33 cellular contexts compared by ENCODE assay signal in the genomic region with DNA sequence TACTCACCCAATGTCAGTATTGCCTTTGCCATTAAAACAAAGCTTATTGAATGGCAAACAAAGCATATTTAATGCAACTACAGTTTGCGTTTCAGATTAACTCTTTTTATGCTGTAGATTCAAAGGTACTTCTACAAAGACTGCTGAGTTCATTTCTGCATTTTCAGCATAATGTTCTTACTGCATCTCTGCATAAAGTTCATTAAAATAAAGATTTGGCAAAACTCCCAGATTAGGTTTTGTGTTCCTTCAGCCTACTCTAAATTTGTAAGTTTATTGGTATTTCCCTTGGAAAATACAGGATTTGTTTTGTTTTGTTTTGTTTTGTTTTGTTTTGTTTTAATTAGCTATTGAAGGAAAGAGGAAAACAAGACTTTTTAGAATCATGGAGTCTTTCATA.
"Had no signal": no experiment of that assay in that cellular context is flagged by ENCODE, and none has a peak within 500 bp of the region (broad histone marks: within the 10 kb centered on the region; RNA-seq: fewer than 3 reads in every experiment).

No MANE protein-coding gene starts in this region.

- H3K27ac Mint-ChIP-seq: activated B cell treated with CpG ODN at 0.5 μM for 24 hours; activated CD8-positive, alpha-beta memory T cell treated with anti-CD3 and anti-CD28 coated beads, Interleukin-2, amount 10 ng/mL, durations not matched to agents 7 days and 5 days; activated CD8-positive, alpha-beta T cell treated with anti-CD3 and anti-CD28 coated beads, Interleukin-2, amount 10 ng/mL, durations not matched to agents 7 days and 5 days; activated naive CD4-positive, alpha-beta T cell treated with anti-CD3 and anti-CD28 coated beads, Interleukin-2, amount 50 U/mL, for 72 hours; activated T-helper 2 cell treated with anti-CD3 and anti-CD28 coated beads, Interferon-gamma antibody, Interleukin-2, Interleukin-4, amounts not matched to agents 10 μg/mL and 5 μg/mL and 100 μg/mL, durations not matched to agents 14 hours and 24 hours and 36 hours; nephron progenitor cell; progenitor cell of endocrine pancreas; stimulated activated memory B cell treated with anti-CD40 and anti-IgM and Interleukin-4, amounts not matched to agents 10 μg/mL and 1 μg/mL and 100 μg/mL, for 72 hours; stimulated activated naive CD8-positive, alpha-beta T cell treated with anti-CD3 and anti-CD28 coated beads, Interleukin-15, amount 100 ng/mL, for 72 hours; T-helper 17 cell; type B pancreatic cell had no signal

- DNase-seq: activated B cell treated with CpG ODN at 0.5 μM for 24 hours; activated CD4-positive, alpha-beta T cell treated with anti-CD3 and anti-CD28 coated beads, Interleukin-2, amount 50 U/mL, for 1 hour; activated CD8-positive, alpha-beta memory T cell treated with anti-CD3 and anti-CD28 coated beads, Interleukin-2, amount 10 ng/mL, durations not matched to agents 7 days and 5 days; activated CD8-positive, alpha-beta T cell treated with anti-CD3 and anti-CD28 coated beads, Interleukin-2, amount 10 ng/mL, durations not matched to agents 7 days and 5 days; activated T-cell treated with anti-CD3 and anti-CD28 coated beads, Interleukin-2, amount 50 U/mL, for 48 hours; anterior cingulate cortex; brain microvascular endothelial cell; central memory CD4-positive, alpha-beta T cell; dermis blood vessel endothelial cell; effector CD4-positive, alpha-beta T cell; esophagus squamous epithelium; head of caudate nucleus; hippocampal formation; kidney; left colon; mammary epithelial cell; nephron progenitor cell; sigmoid colon; stimulated activated CD4-positive, alpha-beta T cell treated with anti-CD3 and anti-CD28 coated beads, Interleukin-1b, Interleukin-23, amount 100 ng/mL, for 48 hours; stimulated activated CD4-positive, alpha-beta T cell treated with anti-CD3 and anti-CD28 coated beads, Interleukin-4, amount 100 ng/mL, for 4 hours; stimulated activated CD8-positive, alpha-beta memory T cell treated with anti-CD3 and anti-CD28 coated beads, Interleukin-4, amount 100 ng/mL, for 48 hours; stimulated activated naive CD8-positive, alpha-beta T cell treated with anti-CD3 and anti-CD28 coated beads, Interleukin-15, amount 100 ng/mL, for 72 hours; substantia nigra; T-helper 17 cell; T1000 had no signal

- H3K27me3 Mint-ChIP-seq: activated B cell treated with CpG ODN at 0.5 μM for 24 hours; activated CD8-positive, alpha-beta memory T cell treated with anti-CD3 and anti-CD28 coated beads, Interleukin-2, amount 10 ng/mL, durations not matched to agents 7 days and 5 days; progenitor cell of endocrine pancreas; stimulated activated memory B cell treated with anti-CD40 and anti-IgM and Interleukin-4, amounts not matched to agents 10 μg/mL and 1 μg/mL and 100 μg/mL, for 72 hours; stimulated activated naive CD8-positive, alpha-beta T cell treated with anti-CD3 and anti-CD28 coated beads, Interleukin-15, amount 100 ng/mL, for 72 hours; T-helper 17 cell; type B pancreatic cell had no signal

- H3K27me3 ChIP-seq: brain microvascular endothelial cell, esophagus squamous epithelium, neutrophil, sigmoid colon, vagina had no signal

- ATAC-seq: activated CD8-positive, alpha-beta memory T cell treated with anti-CD3 and anti-CD28 coated beads, Interleukin-2, amount 10 ng/mL, durations not matched to agents 7 days and 5 days; activated CD8-positive, alpha-beta T cell treated with anti-CD3 and anti-CD28 coated beads, Interleukin-2, amount 10 ng/mL, durations not matched to agents 7 days and 5 days; activated naive CD4-positive, alpha-beta T cell treated with anti-CD3 and anti-CD28 coated beads, Interleukin-2, amount 50 U/mL, for 72 hours; left colon; stimulated activated memory B cell treated with anti-CD40 and anti-IgM and Interleukin-4, amounts not matched to agents 10 μg/mL and 1 μg/mL and 100 μg/mL, for 72 hours; stimulated activated naive CD8-positive, alpha-beta T cell treated with anti-CD3 and anti-CD28 coated beads, Interleukin-15, amount 100 ng/mL, for 72 hours; T-helper 17 cell had no signal

- H3K36me3 Mint-ChIP-seq: activated CD8-positive, alpha-beta memory T cell treated with anti-CD3 and anti-CD28 coated beads, Interleukin-2, amount 10 ng/mL, durations not matched to agents 7 days and 5 days; activated naive CD4-positive, alpha-beta T cell treated with anti-CD3 and anti-CD28 coated beads, Interleukin-2, amount 50 U/mL, for 72 hours; stimulated activated memory B cell treated with anti-CD40 and anti-IgM and Interleukin-4, amounts not matched to agents 10 μg/mL and 1 μg/mL and 100 μg/mL, for 72 hours; type B pancreatic cell had no signal

- H3K9me3 ChIP-seq: esophagus squamous epithelium, neutrophil, sigmoid colon, vagina had no signal

- H3K4me1 ChIP-seq: esophagus squamous epithelium, sigmoid colon, vagina had no signal

- H3K4me3 Mint-ChIP-seq: activated B cell treated with CpG ODN at 0.5 μM for 24 hours; activated CD8-positive, alpha-beta memory T cell treated with anti-CD3 and anti-CD28 coated beads, Interleukin-2, amount 10 ng/mL, durations not matched to agents 7 days and 5 days; activated CD8-positive, alpha-beta T cell treated with anti-CD3 and anti-CD28 coated beads, Interleukin-2, amount 10 ng/mL, durations not matched to agents 7 days and 5 days; nephron progenitor cell; stimulated activated memory B cell treated with anti-CD40 and anti-IgM and Interleukin-4, amounts not matched to agents 10 μg/mL and 1 μg/mL and 100 μg/mL, for 72 hours; stimulated activated naive CD8-positive, alpha-beta T cell treated with anti-CD3 and anti-CD28 coated beads, Interleukin-15, amount 100 ng/mL, for 72 hours; T-helper 17 cell; type B pancreatic cell had no signal

- H3K9me3 Mint-ChIP-seq: activated B cell treated with CpG ODN at 0.5 μM for 24 hours; activated T-helper 2 cell treated with anti-CD3 and anti-CD28 coated beads, Interferon-gamma antibody, Interleukin-2, Interleukin-4, amounts not matched to agents 10 μg/mL and 5 μg/mL and 100 μg/mL, durations not matched to agents 14 hours and 24 hours and 36 hours; nephron progenitor cell; stimulated activated memory B cell treated with anti-CD40 and anti-IgM and Interleukin-4, amounts not matched to agents 10 μg/mL and 1 μg/mL and 100 μg/mL, for 72 hours; type B pancreatic cell had no signal

- H3K36me3 ChIP-seq: brain microvascular endothelial cell, esophagus squamous epithelium, neutrophil, sigmoid colon, vagina had no signal

- H3K4me3 ChIP-seq: esophagus squamous epithelium, sigmoid colon, smooth muscle cell, vagina had no signal

- H3K4me1 Mint-ChIP-seq: activated B cell treated with CpG ODN at 0.5 μM for 24 hours; activated CD8-positive, alpha-beta memory T cell treated with anti-CD3 and anti-CD28 coated beads, Interleukin-2, amount 10 ng/mL, durations not matched to agents 7 days and 5 days; stimulated activated memory B cell treated with anti-CD40 and anti-IgM and Interleukin-4, amounts not matched to agents 10 μg/mL and 1 μg/mL and 100 μg/mL, for 72 hours; stimulated activated naive CD8-positive, alpha-beta T cell treated with anti-CD3 and anti-CD28 coated beads, Interleukin-15, amount 100 ng/mL, for 72 hours; T-helper 17 cell had no signal
